1 cellular context compared by ENCODE assay signal in the genomic region with DNA sequence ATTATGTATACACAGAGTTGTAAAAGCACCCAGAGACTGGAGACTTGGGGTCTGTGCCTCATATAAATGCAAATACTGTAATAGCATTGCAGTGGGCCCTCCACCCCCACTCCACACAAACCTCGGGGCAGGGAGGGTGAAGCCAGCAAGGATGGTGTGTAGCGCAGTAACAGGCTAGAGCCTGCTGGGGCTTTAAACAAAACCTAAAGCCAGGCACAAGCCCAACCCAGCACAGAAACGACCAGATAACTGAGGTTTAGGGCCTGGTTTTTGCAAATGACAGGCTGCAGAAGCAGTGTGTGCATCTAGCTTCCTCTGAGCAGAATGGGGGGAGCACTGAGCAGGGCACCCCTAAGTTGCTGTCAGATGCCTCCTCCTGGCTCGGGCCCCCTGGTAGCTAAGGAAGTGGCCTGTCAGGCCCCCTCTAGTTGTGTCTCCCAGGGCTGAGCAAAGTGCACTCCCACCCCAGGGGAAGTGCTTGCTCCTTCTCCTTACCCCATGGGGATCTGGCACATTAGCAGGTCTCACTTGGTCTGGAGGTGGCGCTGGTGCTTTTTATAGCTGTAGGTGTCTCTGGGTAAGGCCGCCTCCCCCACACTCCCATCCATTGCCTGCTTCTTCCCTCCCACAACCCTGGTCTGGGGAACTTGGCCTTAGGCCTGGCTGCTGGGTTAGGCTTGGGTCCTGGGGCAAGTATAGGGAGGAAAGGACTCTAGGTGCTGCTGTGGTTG.
TF ChIP-seq lines count a peak whose summit lies in the region.

No MANE protein-coding gene starts in this region.

TF ChIP-seq in WTC11, 78 proteins besides CTCF, POLR2A, EP300 and RAD21 (continued from another document):
- TF ChIP-seq ZNF532 (CRISPR knock-in tag; IDR thresholded peaks at IDR 0.05; ENCODE audit: borderline replicate concordance), result no peak
- no peak for TF ChIP-seq E2F4 (CRISPR knock-in tag; IDR thresholded peaks at IDR 0.05; ENCODE audit: borderline replicate concordance, low read depth)
- no peak for TF ChIP-seq MXD4 (CRISPR knock-in tag; IDR thresholded peaks at IDR 0.05; ENCODE audit: borderline replicate concordance)
- TF ChIP-seq SMAD3 (CRISPR knock-in tag; IDR thresholded peaks at IDR 0.05; ENCODE audit: borderline replicate concordance), result no peak
- no peak for TF ChIP-seq ZSCAN18 (CRISPR knock-in tag; IDR thresholded peaks at IDR 0.05)
- TF ChIP-seq ELF4 (CRISPR knock-in tag; IDR thresholded peaks at IDR 0.05; ENCODE audit: low read depth), result no peak
- no peak for TF ChIP-seq FOXP1 (CRISPR knock-in tag; IDR thresholded peaks at IDR 0.05; ENCODE audit: borderline replicate concordance)
- TF ChIP-seq SOX15 (CRISPR knock-in tag; IDR thresholded peaks at IDR 0.05), result no peak
- no peak for TF ChIP-seq SMAD4 (CRISPR knock-in tag; IDR thresholded peaks at IDR 0.05)
- TF ChIP-seq PREB (CRISPR knock-in tag; IDR thresholded peaks at IDR 0.05; ENCODE audit: borderline replicate concordance), result no peak
- TF ChIP-seq, protein P1, sequence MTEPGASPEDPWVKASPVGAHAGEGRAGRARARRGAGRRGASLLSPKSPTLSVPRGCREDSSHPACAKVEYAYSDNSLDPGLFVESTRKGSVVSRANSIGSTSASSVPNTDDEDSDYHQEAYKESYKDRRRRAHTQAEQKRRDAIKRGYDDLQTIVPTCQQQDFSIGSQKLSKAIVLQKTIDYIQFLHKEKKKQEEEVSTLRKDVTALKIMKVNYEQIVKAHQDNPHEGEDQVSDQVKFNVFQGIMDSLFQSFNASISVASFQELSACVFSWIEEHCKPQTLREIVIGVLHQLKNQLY (CRISPR knock-in tag; IDR thresholded peaks at IDR 0.05), result no peak
- TF ChIP-seq, protein P2, sequence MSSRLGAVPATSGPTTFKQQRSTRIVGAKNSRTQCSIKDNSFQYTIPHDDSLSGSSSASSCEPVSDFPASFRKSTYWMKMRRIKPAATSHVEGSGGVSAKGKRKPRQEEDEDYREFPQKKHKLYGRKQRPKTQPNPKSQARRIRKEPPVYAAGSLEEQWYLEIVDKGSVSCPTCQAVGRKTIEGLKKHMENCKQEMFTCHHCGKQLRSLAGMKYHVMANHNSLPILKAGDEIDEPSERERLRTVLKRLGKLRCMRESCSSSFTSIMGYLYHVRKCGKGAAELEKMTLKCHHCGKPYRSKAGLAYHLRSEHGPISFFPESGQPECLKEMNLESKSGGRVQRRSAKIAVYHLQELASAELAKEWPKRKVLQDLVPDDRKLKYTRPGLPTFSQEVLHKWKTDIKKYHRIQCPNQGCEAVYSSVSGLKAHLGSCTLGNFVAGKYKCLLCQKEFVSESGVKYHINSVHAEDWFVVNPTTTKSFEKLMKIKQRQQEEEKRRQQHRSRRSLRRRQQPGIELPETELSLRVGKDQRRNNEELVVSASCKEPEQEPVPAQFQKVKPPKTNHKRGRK (CRISPR knock-in tag; IDR thresholded peaks at IDR 0.05; ENCODE audit: borderline replicate concordance), result no peak
- no peak for TF ChIP-seq GABPB1 (CRISPR knock-in tag; IDR thresholded peaks at IDR 0.05)
- no peak for TF ChIP-seq GRHL2 (CRISPR knock-in tag; IDR thresholded peaks at IDR 0.05; ENCODE audit: insufficient replicate concordance, severe bottlenecking)
- no peak for TF ChIP-seq CREM (CRISPR knock-in tag; IDR thresholded peaks at IDR 0.05)
